ENCODE assay signal across 22 cellular contexts in the genomic region with DNA sequence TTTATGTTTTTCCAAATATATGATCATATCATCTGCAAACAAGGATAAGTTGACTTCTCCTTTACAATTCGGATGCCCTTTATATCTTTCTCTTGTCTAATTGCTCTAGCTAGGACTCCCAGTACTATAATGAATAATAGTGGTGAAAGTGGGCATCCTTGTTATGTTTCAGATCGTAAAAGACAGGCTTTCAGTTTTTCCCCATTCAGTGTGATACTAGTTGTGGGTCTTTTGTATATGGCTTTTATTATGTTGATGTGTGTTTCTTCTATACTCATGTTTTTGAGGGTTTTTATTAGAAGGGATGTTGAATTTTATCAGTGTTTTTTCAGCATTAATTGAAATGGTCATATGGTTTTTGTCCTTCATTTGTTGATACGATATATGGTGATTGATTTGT.
"Had no signal": no experiment of that assay in that cellular context is flagged by ENCODE, and none has a peak within 500 bp of the region (broad histone marks: within the 10 kb centered on the region; RNA-seq: fewer than 3 reads in every experiment).

No MANE protein-coding gene starts in this region.

- H3K27ac Mint-ChIP-seq: dendritic cell treated with granulocyte-macrophage colony-stimulating factor and Interleukin-4, amounts not matched to agents 40 ng/mL and 50 ng/mL, for 4 days; effector memory CD8-positive, alpha-beta T cell; endodermal cell had no signal

- H3K4me3 Mint-ChIP-seq: dendritic cell treated with granulocyte-macrophage colony-stimulating factor and Interleukin-4, amounts not matched to agents 40 ng/mL and 50 ng/mL, for 4 days; effector memory CD8-positive, alpha-beta T cell; endodermal cell had no signal

- DNase-seq: colonic mucosa; cortex of kidney; effector CD8-positive, alpha-beta T cell; effector memory CD8-positive, alpha-beta T cell; endodermal cell; erythroblast; esophagus squamous epithelium; foreskin fibroblast; foreskin melanocyte; gastrocnemius medialis; glutamatergic neuron; head of caudate nucleus; heart right ventricle; hippocampal formation; left cardiac atrium; left lung; left ventricle myocardium superior; lower lobe of right lung; mesendoderm; midbrain had no signal

- ATAC-seq: effector memory CD8-positive, alpha-beta T cell; esophagus mucosa; gastrocnemius medialis; heart right ventricle; left cardiac atrium; left lung; left ventricle myocardium superior; lower lobe of right lung had no signal

- H3K27me3 Mint-ChIP-seq: dendritic cell treated with granulocyte-macrophage colony-stimulating factor and Interleukin-4, amounts not matched to agents 40 ng/mL and 50 ng/mL, for 4 days; effector memory CD8-positive, alpha-beta T cell had no signal
